In the genomic region with DNA sequence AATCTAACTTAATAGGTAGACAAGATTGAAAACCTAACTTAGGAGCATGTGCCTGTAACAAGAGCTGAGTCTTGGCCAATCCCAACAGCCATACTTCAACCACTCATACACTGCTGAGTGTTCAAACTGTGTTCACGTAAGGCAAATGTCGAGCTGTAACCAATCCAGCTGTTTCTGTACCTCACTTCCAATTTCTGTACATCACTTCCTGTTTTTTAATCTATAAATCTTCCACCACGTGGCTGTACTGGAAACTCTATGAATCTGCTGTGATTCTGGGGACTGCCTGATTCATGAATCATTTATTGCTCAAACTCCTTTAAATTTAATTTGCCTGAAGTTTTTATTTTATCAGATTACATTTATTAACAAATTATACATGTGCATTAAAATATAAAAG, we compare ENCODE assay signal across 2 cellular contexts.
A peak's percentile ranks its signal among the peaks of the same experiment; 100 is the strongest.
TF ChIP-seq lines count a peak whose summit lies in the region.

No MANE protein-coding gene starts in this region.

TF ChIP-seq in SK-N-SH, 30 proteins besides CTCF, POLR2A, EP300 and RAD21:
- TF ChIP-seq EZH2phosphoT487 (IDR thresholded peaks at IDR 0.05; ENCODE audit: borderline replicate concordance, low read depth) (no peak), SIN3A (IDR thresholded peaks at IDR 0.05; ENCODE audit: borderline replicate concordance, low read depth, low read length) (no peak)
- TF ChIP-seq, protein P1, sequence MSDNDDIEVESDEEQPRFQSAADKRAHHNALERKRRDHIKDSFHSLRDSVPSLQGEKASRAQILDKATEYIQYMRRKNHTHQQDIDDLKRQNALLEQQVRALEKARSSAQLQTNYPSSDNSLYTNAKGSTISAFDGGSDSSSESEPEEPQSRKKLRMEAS (IDR thresholded peaks at IDR 0.05; ENCODE audit: low read depth) = peak; percentile 61; the same call in 1 of the 2 replicates
- TF ChIP-seq, protein P2, sequence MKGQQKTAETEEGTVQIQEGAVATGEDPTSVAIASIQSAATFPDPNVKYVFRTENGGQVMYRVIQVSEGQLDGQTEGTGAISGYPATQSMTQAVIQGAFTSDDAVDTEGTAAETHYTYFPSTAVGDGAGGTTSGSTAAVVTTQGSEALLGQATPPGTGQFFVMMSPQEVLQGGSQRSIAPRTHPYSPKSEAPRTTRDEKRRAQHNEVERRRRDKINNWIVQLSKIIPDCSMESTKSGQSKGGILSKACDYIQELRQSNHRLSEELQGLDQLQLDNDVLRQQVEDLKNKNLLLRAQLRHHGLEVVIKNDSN (IDR thresholded peaks at IDR 0.05; ENCODE audit: borderline replicate concordance, low read depth) = peak; percentile 46; the same call in 1 of the 2 replicates

TF ChIP-seq in HepG2, 621 proteins besides CTCF, POLR2A, EP300 and RAD21:
- TF ChIP-seq RAD51 (IDR thresholded peaks at IDR 0.05; ENCODE audit: borderline replicate concordance) = no peak
- TF ChIP-seq, protein P3, sequence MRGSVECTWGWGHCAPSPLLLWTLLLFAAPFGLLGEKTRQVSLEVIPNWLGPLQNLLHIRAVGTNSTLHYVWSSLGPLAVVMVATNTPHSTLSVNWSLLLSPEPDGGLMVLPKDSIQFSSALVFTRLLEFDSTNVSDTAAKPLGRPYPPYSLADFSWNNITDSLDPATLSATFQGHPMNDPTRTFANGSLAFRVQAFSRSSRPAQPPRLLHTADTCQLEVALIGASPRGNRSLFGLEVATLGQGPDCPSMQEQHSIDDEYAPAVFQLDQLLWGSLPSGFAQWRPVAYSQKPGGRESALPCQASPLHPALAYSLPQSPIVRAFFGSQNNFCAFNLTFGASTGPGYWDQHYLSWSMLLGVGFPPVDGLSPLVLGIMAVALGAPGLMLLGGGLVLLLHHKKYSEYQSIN (CRISPR knock-in tag; IDR thresholded peaks at IDR 0.05; ENCODE audit: borderline replicate concordance) = no peak
- no peak for TF ChIP-seq PITX1 (CRISPR knock-in tag; IDR thresholded peaks at IDR 0.05)
- TF ChIP-seq, protein P4, sequence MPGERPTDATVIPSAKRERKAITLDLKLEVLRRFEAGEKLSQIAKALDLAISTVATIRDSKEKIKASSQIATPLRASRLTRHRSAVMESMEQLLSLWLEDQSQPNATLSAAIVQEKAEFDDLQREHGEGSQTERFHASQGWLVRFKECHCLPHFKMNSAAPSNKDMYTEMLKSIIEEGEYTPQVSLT (CRISPR knock-in tag; IDR thresholded peaks at IDR 0.05; ENCODE audit: borderline replicate concordance, low read depth) = no peak
- no peak for TF ChIP-seq ZNF264 (CRISPR knock-in tag; IDR thresholded peaks at IDR 0.05)
- TF ChIP-seq CBX5 (CRISPR knock-in tag; IDR thresholded peaks at IDR 0.05; ENCODE audit: borderline replicate concordance) = no peak
- no peak for TF ChIP-seq RXRB (CRISPR knock-in tag; IDR thresholded peaks at IDR 0.05; ENCODE audit: borderline replicate concordance)
